ENCODE assay signal across 1 cellular context in the genomic region with DNA sequence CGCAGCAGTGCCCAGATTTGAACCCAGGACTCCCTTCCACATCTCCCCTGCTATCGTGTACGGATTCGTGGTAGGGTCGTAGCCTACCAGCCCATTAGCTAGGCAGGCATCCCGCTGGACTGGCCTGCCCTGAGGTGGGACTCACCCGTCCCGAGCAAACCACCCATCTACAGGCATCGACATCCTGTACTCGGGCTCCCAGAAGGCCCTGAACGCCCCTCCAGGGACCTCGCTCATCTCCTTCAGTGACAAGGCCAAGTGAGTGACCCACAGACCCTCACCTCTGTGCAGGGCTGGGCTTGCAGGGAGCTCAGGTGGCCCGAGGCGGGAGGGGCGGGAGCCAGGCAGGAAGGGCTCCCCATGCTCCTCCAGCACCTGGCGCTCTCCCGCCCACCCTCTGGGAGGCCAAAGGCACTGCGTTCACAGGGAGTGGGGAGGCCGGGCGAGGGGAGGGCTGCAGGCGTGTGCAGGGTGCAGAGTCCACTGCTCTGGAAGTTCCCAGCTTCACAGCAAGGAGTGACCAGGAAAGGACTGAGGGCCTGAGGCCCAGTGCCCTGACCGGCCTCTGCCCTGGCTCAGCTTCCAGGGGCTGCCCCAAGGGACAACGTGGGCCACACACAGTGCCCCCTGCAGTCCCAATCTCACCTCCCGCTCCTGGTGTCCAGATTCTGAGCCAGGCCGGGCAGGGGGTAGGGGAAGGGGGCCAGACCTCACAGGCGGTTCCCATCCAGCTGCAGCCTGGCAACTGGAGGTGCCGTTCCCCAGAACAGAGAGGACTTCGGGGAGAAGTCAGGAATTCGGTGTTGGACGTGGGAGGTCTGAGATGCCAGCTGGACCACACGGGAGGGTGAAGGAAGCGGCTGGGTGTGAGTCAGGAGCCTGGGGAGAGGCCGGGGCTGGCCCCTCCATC.
TF ChIP-seq lines count a peak whose summit lies in the region.

No MANE protein-coding gene starts in this region.

TF ChIP-seq in HepG2, 621 proteins besides CTCF, POLR2A, EP300 and RAD21 (continued from another document and continues in another):
- TF ChIP-seq HDAC2 (CRISPR knock-in tag; IDR thresholded peaks at IDR 0.05) (peak; percentile 95; the same call in 1 of the 2 replicates), ZSCAN30 (CRISPR knock-in tag; IDR thresholded peaks at IDR 0.05) (no peak), MBD4 (IDR thresholded peaks at IDR 0.05; ENCODE audit: borderline replicate concordance, low read length) (no peak), ZNF652 (CRISPR knock-in tag; IDR thresholded peaks at IDR 0.05; ENCODE audit: borderline replicate concordance, low read depth) (no peak; the same call in 1 of the 2 replicates), RFX5 (IDR thresholded peaks at IDR 0.05; ENCODE audit: low read depth, low read length) (0 out of 2 replicates have a peak, but pooled peaks have one; percentile 15), ELF3 (CRISPR knock-in tag; IDR thresholded peaks at IDR 0.05) (peak; percentile 96), HOXA9 (CRISPR knock-in tag; IDR thresholded peaks at IDR 0.05; ENCODE audit: borderline replicate concordance) (no peak), MEIS1 (CRISPR knock-in tag; IDR thresholded peaks at IDR 0.05; ENCODE audit: borderline replicate concordance) (0 out of 2 replicates have a peak, but pooled peaks have one; percentile 52), NR3C1 (CRISPR knock-in tag; IDR thresholded peaks at IDR 0.05) (no peak), CHCHD3 (CRISPR knock-in tag; IDR thresholded peaks at IDR 0.05) (0 out of 2 replicates have a peak, but pooled peaks have one; percentile 28), ZNF441 (CRISPR knock-in tag; IDR thresholded peaks at IDR 0.05; ENCODE audit: borderline replicate concordance) (peak; percentile 94), CBX2 (IDR thresholded peaks at IDR 0.05; ENCODE audit: low read depth, low read length) (no peak), CBX2 (CRISPR knock-in tag; IDR thresholded peaks at IDR 0.05; ENCODE audit: low read depth) (no peak), MAF1 (CRISPR knock-in tag; IDR thresholded peaks at IDR 0.05; ENCODE audit: borderline replicate concordance) (peak; percentile 22; the same call in 1 of the 2 replicates), ZNF766 (CRISPR knock-in tag; IDR thresholded peaks at IDR 0.05; ENCODE audit: borderline replicate concordance) (no peak), ZNF350 (CRISPR knock-in tag; IDR thresholded peaks at IDR 0.05; ENCODE audit: borderline replicate concordance, low read depth) (peak; percentile 98), ZNF598 (CRISPR knock-in tag; IDR thresholded peaks at IDR 0.05; ENCODE audit: borderline replicate concordance) (peak; percentile 63), RARG (CRISPR knock-in tag; IDR thresholded peaks at IDR 0.05; ENCODE audit: low read depth) (no peak), ZNF513 (CRISPR knock-in tag; conservative IDR thresholded peaks at IDR 0.05) (no peak), HOXD1 (CRISPR knock-in tag; IDR thresholded peaks at IDR 0.05) (0 out of 2 replicates have a peak, but pooled peaks have one; percentile 70), SOX6 (IDR thresholded peaks at IDR 0.05) (no peak), SOX6 (CRISPR knock-in tag; IDR thresholded peaks at IDR 0.05) (peak; percentile 94), MTA1 (CRISPR knock-in tag; IDR thresholded peaks at IDR 0.05; ENCODE audit: borderline replicate concordance) (peak; percentile 99), EED (CRISPR knock-in tag; IDR thresholded peaks at IDR 0.05) (no peak; the same call in 1 of the 2 replicates)
- TF ChIP-seq, protein P1, sequence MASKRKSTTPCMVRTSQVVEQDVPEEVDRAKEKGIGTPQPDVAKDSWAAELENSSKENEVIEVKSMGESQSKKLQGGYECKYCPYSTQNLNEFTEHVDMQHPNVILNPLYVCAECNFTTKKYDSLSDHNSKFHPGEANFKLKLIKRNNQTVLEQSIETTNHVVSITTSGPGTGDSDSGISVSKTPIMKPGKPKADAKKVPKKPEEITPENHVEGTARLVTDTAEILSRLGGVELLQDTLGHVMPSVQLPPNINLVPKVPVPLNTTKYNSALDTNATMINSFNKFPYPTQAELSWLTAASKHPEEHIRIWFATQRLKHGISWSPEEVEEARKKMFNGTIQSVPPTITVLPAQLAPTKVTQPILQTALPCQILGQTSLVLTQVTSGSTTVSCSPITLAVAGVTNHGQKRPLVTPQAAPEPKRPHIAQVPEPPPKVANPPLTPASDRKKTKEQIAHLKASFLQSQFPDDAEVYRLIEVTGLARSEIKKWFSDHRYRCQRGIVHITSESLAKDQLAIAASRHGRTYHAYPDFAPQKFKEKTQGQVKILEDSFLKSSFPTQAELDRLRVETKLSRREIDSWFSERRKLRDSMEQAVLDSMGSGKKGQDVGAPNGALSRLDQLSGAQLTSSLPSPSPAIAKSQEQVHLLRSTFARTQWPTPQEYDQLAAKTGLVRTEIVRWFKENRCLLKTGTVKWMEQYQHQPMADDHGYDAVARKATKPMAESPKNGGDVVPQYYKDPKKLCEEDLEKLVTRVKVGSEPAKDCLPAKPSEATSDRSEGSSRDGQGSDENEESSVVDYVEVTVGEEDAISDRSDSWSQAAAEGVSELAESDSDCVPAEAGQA (IDR thresholded peaks at IDR 0.05; ENCODE audit: low read depth), result 0 out of 2 replicates have a peak, but pooled peaks have one; percentile 50
- TF ChIP-seq, protein P1 (CRISPR knock-in tag; IDR thresholded peaks at IDR 0.05; ENCODE audit: borderline replicate concordance), result no peak
- TF ChIP-seq, protein P2, sequence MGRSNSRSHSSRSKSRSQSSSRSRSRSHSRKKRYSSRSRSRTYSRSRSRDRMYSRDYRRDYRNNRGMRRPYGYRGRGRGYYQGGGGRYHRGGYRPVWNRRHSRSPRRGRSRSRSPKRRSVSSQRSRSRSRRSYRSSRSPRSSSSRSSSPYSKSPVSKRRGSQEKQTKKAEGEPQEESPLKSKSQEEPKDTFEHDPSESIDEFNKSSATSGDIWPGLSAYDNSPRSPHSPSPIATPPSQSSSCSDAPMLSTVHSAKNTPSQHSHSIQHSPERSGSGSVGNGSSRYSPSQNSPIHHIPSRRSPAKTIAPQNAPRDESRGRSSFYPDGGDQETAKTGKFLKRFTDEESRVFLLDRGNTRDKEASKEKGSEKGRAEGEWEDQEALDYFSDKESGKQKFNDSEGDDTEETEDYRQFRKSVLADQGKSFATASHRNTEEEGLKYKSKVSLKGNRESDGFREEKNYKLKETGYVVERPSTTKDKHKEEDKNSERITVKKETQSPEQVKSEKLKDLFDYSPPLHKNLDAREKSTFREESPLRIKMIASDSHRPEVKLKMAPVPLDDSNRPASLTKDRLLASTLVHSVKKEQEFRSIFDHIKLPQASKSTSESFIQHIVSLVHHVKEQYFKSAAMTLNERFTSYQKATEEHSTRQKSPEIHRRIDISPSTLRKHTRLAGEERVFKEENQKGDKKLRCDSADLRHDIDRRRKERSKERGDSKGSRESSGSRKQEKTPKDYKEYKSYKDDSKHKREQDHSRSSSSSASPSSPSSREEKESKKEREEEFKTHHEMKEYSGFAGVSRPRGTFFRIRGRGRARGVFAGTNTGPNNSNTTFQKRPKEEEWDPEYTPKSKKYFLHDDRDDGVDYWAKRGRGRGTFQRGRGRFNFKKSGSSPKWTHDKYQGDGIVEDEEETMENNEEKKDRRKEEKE (IDR thresholded peaks at IDR 0.05), result no peak
- TF ChIP-seq, protein P3, sequence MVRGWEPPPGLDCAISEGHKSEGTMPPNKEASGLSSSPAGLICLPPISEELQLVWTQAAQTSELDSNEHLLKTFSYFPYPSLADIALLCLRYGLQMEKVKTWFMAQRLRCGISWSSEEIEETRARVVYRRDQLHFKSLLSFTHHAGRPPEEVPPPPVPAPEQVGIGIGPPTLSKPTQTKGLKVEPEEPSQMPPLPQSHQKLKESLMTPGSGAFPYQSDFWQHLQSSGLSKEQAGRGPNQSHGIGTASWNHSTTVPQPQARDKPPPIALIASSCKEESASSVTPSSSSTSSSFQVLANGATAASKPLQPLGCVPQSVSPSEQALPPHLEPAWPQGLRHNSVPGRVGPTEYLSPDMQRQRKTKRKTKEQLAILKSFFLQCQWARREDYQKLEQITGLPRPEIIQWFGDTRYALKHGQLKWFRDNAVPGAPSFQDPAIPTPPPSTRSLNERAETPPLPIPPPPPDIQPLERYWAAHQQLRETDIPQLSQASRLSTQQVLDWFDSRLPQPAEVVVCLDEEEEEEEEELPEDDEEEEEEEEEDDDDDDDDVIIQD (CRISPR knock-in tag; IDR thresholded peaks at IDR 0.05; ENCODE audit: low read depth), result peak; percentile 97
- TF ChIP-seq, protein P4, sequence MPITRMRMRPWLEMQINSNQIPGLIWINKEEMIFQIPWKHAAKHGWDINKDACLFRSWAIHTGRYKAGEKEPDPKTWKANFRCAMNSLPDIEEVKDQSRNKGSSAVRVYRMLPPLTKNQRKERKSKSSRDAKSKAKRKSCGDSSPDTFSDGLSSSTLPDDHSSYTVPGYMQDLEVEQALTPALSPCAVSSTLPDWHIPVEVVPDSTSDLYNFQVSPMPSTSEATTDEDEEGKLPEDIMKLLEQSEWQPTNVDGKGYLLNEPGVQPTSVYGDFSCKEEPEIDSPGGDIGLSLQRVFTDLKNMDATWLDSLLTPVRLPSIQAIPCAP (CRISPR knock-in tag; IDR thresholded peaks at IDR 0.05; ENCODE audit: low read depth), result no peak
- TF ChIP-seq, protein P5, sequence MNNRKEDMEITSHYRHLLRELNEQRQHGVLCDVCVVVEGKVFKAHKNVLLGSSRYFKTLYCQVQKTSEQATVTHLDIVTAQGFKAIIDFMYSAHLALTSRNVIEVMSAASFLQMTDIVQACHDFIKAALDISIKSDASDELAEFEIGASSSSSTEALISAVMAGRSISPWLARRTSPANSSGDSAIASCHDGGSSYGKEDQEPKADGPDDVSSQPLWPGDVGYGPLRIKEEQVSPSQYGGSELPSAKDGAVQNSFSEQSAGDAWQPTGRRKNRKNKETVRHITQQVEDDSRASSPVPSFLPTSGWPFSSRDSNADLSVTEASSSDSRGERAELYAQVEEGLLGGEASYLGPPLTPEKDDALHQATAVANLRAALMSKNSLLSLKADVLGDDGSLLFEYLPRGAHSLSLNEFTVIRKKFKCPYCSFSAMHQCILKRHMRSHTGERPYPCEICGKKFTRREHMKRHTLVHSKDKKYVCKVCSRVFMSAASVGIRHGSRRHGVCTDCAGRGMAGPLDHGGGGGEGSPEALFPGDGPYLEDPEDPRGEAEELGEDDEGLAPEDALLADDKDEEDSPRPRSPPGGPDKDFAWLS (CRISPR knock-in tag; IDR thresholded peaks at IDR 0.05; ENCODE audit: borderline replicate concordance), result no peak
- TF ChIP-seq, protein P6, sequence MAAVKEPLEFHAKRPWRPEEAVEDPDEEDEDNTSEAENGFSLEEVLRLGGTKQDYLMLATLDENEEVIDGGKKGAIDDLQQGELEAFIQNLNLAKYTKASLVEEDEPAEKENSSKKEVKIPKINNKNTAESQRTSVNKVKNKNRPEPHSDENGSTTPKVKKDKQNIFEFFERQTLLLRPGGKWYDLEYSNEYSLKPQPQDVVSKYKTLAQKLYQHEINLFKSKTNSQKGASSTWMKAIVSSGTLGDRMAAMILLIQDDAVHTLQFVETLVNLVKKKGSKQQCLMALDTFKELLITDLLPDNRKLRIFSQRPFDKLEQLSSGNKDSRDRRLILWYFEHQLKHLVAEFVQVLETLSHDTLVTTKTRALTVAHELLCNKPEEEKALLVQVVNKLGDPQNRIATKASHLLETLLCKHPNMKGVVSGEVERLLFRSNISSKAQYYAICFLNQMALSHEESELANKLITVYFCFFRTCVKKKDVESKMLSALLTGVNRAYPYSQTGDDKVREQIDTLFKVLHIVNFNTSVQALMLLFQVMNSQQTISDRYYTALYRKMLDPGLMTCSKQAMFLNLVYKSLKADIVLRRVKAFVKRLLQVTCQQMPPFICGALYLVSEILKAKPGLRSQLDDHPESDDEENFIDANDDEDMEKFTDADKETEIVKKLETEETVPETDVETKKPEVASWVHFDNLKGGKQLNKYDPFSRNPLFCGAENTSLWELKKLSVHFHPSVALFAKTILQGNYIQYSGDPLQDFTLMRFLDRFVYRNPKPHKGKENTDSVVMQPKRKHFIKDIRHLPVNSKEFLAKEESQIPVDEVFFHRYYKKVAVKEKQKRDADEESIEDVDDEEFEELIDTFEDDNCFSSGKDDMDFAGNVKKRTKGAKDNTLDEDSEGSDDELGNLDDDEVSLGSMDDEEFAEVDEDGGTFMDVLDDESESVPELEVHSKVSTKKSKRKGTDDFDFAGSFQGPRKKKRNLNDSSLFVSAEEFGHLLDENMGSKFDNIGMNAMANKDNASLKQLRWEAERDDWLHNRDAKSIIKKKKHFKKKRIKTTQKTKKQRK (IDR thresholded peaks at IDR 0.05; ENCODE audit: low read length), result no peak
- TF ChIP-seq, protein P7, sequence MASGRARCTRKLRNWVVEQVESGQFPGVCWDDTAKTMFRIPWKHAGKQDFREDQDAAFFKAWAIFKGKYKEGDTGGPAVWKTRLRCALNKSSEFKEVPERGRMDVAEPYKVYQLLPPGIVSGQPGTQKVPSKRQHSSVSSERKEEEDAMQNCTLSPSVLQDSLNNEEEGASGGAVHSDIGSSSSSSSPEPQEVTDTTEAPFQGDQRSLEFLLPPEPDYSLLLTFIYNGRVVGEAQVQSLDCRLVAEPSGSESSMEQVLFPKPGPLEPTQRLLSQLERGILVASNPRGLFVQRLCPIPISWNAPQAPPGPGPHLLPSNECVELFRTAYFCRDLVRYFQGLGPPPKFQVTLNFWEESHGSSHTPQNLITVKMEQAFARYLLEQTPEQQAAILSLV (CRISPR knock-in tag; IDR thresholded peaks at IDR 0.05; ENCODE audit: borderline replicate concordance), result peak; percentile 87; the same call in 1 of the 2 replicates
